Comparison of ENCODE assay signal across 19 cellular contexts in genomic region chr11:118000850-118001228, GRCh38. TPM values are rescaled to one million over a fixed set of nuclear protein-coding genes. Genes with fewer than 3 reads are reported as not detected.
A peak's percentile ranks its signal among the peaks of the same experiment; 100 is the strongest.
DNase-seq lines count a peak whose midpoint lies in the region; ATAC-seq and TF ChIP-seq lines count a peak whose summit lies in the region.
"Had no signal": no experiment of that assay in that cellular context is flagged by ENCODE, and none has a peak within 500 bp of the region (broad histone marks: within the 10 kb centered on the region; RNA-seq: fewer than 3 reads in every experiment).

No MANE protein-coding gene starts in this region.

- H3K4me1 ChIP-seq in tibial artery (no peaks in the 10 kb centered on the region), vagina (no peaks in the 10 kb centered on the region)

- peaks cover 0 to 3% (median 0%) of the 10 kb centered on the region in 3 donors for H3K9me3 ChIP-seq in tibial artery
- H3K9me3 ChIP-seq in vagina = no peaks in the 10 kb centered on the region
- H3K9me3 ChIP-seq: neutrophil had no signal

- no peak for TF ChIP-seq CTCF in tibial artery (IDR thresholded peaks at IDR 0.05)
- TF ChIP-seq CTCF in vagina (IDR thresholded peaks at IDR 0.05) = no peak

- POLR2A ChIA-PET in activated CD4-positive, alpha-beta memory T cell treated with anti-CD3 and anti-CD28 coated beads, Interleukin-2, amount 10 ng/mL, durations not matched to agents 7 days and 5 days (lab: Charles Lee) = interaction anchor here (0.8 to 31.5 kb wide), 10 partner anchors 3 to 172 kb away, joined by 3 to 1195 read pairs (median 306); partner anchors contain the start of gene IL10RA

- no peaks in the 10 kb centered on the region for H3K27me3 Mint-ChIP-seq in activated T-cell treated with anti-CD3 and anti-CD28 coated beads, Interleukin-2, amount 50 U/mL, for 24 hours
- H3K27me3 Mint-ChIP-seq in activated CD4-positive, alpha-beta memory T cell treated with anti-CD3 and anti-CD28 coated beads, Interleukin-2, amount 10 ng/mL, durations not matched to agents 7 days and 5 days = no peaks in the 10 kb centered on the region
- peaks cover 1 to 6% (median 5%) of the 10 kb centered on the region in 3 donors for H3K27me3 Mint-ChIP-seq in immature natural killer cell (ENCODE audit: low read depth in 3 of 3)
- H3K27me3 Mint-ChIP-seq in stimulated activated naive B cell treated with anti-CD40 and anti-IgM and Interleukin-4, amounts not matched to agents 10 μg/mL and 1 μg/mL and 100 μg/mL, for 72 hours = no peaks in the 10 kb centered on the region

- H3K4me1 Mint-ChIP-seq in activated T-cell treated with anti-CD3 and anti-CD28 coated beads, Interleukin-2, amount 50 U/mL, for 24 hours (ENCODE audit: low read depth) = peaks cover 99% of the 10 kb centered on the region
- peaks cover 100% of the 10 kb centered on the region for H3K4me1 Mint-ChIP-seq in activated CD4-positive, alpha-beta memory T cell treated with anti-CD3 and anti-CD28 coated beads, Interleukin-2, amount 10 ng/mL, durations not matched to agents 7 days and 5 days
- peaks cover 87 to 90% of the 10 kb centered on the region in 2 donors for H3K4me1 Mint-ChIP-seq in immature natural killer cell
- peaks cover 80 to 92% of the 10 kb centered on the region in 2 donors for H3K4me1 Mint-ChIP-seq in stimulated activated naive B cell treated with anti-CD40 and anti-IgM and Interleukin-4, amounts not matched to agents 10 μg/mL and 1 μg/mL and 100 μg/mL, for 72 hours

- no peaks in the 10 kb centered on the region for H3K27me3 ChIP-seq in tibial artery
- H3K27me3 ChIP-seq in vagina = no peaks in the 10 kb centered on the region
- H3K27me3 ChIP-seq: heart right ventricle, neutrophil, tibial nerve had no signal

- H3K36me3 ChIP-seq in tibial artery = peaks cover 0 to 28% (median 21%) of the 10 kb centered on the region in 3 donors
- H3K36me3 ChIP-seq in vagina = no peaks in the 10 kb centered on the region

- CTCF ChIA-PET in activated CD4-positive, alpha-beta memory T cell treated with anti-CD3 and anti-CD28 coated beads, Interleukin-2, amount 10 ng/mL, durations not matched to agents 7 days and 5 days (lab: Charles Lee) = interaction anchor here (1.5 to 15.4 kb wide), 6 partner anchors 13 to 52 kb away, joined by 3 to 192 read pairs (median 32); partner anchors contain the start of gene IL10RA

- H3K4me3 Mint-ChIP-seq in activated T-cell treated with anti-CD3 and anti-CD28 coated beads, Interleukin-2, amount 50 U/mL, for 24 hours = no peak overlapping the region
- H3K4me3 Mint-ChIP-seq in activated CD4-positive, alpha-beta memory T cell treated with anti-CD3 and anti-CD28 coated beads, Interleukin-2, amount 10 ng/mL, durations not matched to agents 7 days and 5 days = no peak overlapping the region
- H3K4me3 Mint-ChIP-seq in immature natural killer cell = peak overlapping the region in 1 of 5 donors; percentile 80
- no peak overlapping the region for H3K4me3 Mint-ChIP-seq in stimulated activated naive B cell treated with anti-CD40 and anti-IgM and Interleukin-4, amounts not matched to agents 10 μg/mL and 1 μg/mL and 100 μg/mL, for 72 hours
- H3K4me3 Mint-ChIP-seq: mesothelial cell of epicardium had no signal

- peaks cover 9% of the 10 kb centered on the region for H3K9me3 Mint-ChIP-seq in activated T-cell treated with anti-CD3 and anti-CD28 coated beads, Interleukin-2, amount 50 U/mL, for 24 hours
- peaks cover 8% of the 10 kb centered on the region for H3K9me3 Mint-ChIP-seq in activated CD4-positive, alpha-beta memory T cell treated with anti-CD3 and anti-CD28 coated beads, Interleukin-2, amount 10 ng/mL, durations not matched to agents 7 days and 5 days
- H3K9me3 Mint-ChIP-seq in immature natural killer cell = peaks cover 0 to 5% (median 0%) of the 10 kb centered on the region in 6 donors
- peaks cover 4 to 8% of the 10 kb centered on the region in 2 donors for H3K9me3 Mint-ChIP-seq in stimulated activated naive B cell treated with anti-CD40 and anti-IgM and Interleukin-4, amounts not matched to agents 10 μg/mL and 1 μg/mL and 100 μg/mL, for 72 hours

- peaks cover 72% of the 10 kb centered on the region for H3K36me3 Mint-ChIP-seq in activated T-cell treated with anti-CD3 and anti-CD28 coated beads, Interleukin-2, amount 50 U/mL, for 24 hours (ENCODE audit: low read depth)
- H3K36me3 Mint-ChIP-seq in activated CD4-positive, alpha-beta memory T cell treated with anti-CD3 and anti-CD28 coated beads, Interleukin-2, amount 10 ng/mL, durations not matched to agents 7 days and 5 days (ENCODE audit: low read depth) = peaks cover 76% of the 10 kb centered on the region
- H3K36me3 Mint-ChIP-seq in immature natural killer cell = peaks cover 34 to 47% (median 36%) of the 10 kb centered on the region in 3 donors
- H3K36me3 Mint-ChIP-seq in stimulated activated naive B cell treated with anti-CD40 and anti-IgM and Interleukin-4, amounts not matched to agents 10 μg/mL and 1 μg/mL and 100 μg/mL, for 72 hours = peaks cover 60 to 72% of the 10 kb centered on the region in 2 donors
- H3K36me3 Mint-ChIP-seq: mesothelial cell of epicardium had no signal

- TF ChIP-seq POLR2A in vagina (IDR thresholded peaks at IDR 0.05) = no peak

- no peak for ATAC-seq in stimulated activated naive B cell treated with anti-CD40 and anti-IgM and Interleukin-4, amounts not matched to agents 10 μg/mL and 1 μg/mL and 100 μg/mL, for 72 hours (replicated peaks)
- ATAC-seq: heart right ventricle, Panc1 had no signal

- intact Hi-C loops in tibial artery (cut with DNase I; ENCODE audit: low total_unique reads) = no loop called here
- intact Hi-C loops in vagina (cut with DNase I) = no loop called here

- DNase-seq in activated T-cell treated with anti-CD3 and anti-CD28 coated beads, Interleukin-2, amount 50 U/mL, for 24 hours = no peak
- DNase-seq in activated T-cell treated with anti-CD3 and anti-CD28 coated beads for 4 hours (no peak), immature natural killer cell (no peak), medulla oblongata (ENCODE audit: extremely low spot score) (no peak), tibial artery (no peak), vagina (ENCODE audit: extremely low spot score in 2 of 2) (no peak)
- DNase-seq in activated CD4-positive, alpha-beta memory T cell treated with anti-CD3 and anti-CD28 coated beads, Interleukin-2, amount 10 ng/mL, durations not matched to agents 7 days and 5 days = no peak
- DNase-seq in stimulated activated naive B cell treated with anti-CD40 and anti-IgM and Interleukin-4, amounts not matched to agents 10 μg/mL and 1 μg/mL and 100 μg/mL, for 72 hours = no peak
- DNase-seq: amygdala, DMS79, heart right ventricle, NCI-H1105 treated with DMSO at 0.1 percent for 48 hours, NCI-H82 had no signal

- H3K4me3 ChIP-seq in tibial artery (no peak overlapping the region), vagina (no peak overlapping the region)
- H3K4me3 ChIP-seq: heart right ventricle, tibial nerve had no signal

- H3K27ac Mint-ChIP-seq in activated T-cell treated with anti-CD3 and anti-CD28 coated beads, Interleukin-2, amount 50 U/mL, for 24 hours = peak overlapping the region; percentile 99
- peak overlapping the region; percentile 99 for H3K27ac Mint-ChIP-seq in activated CD4-positive, alpha-beta memory T cell treated with anti-CD3 and anti-CD28 coated beads, Interleukin-2, amount 10 ng/mL, durations not matched to agents 7 days and 5 days
- H3K27ac Mint-ChIP-seq in immature natural killer cell = peak overlapping the region; percentile 90 to 97 (median 92)
- peak overlapping the region; percentile 94 for H3K27ac Mint-ChIP-seq in stimulated activated naive B cell treated with anti-CD40 and anti-IgM and Interleukin-4, amounts not matched to agents 10 μg/mL and 1 μg/mL and 100 μg/mL, for 72 hours
- H3K27ac Mint-ChIP-seq: mesothelial cell of epicardium had no signal

- no peak overlapping the region for H3K27ac ChIP-seq in tibial artery
- H3K27ac ChIP-seq in vagina = no peak overlapping the region
- H3K27ac ChIP-seq: C4-2B had no signal

RNA-seq across cellular contexts. Expression of gene IL10RA, which starts 14.6 kb away (rescaled TPM):
- 100 to 1,000 TPM; 286 to 291 TPM for total RNA-seq in activated CD4-positive, alpha-beta memory T cell treated with anti-CD3 and anti-CD28 coated beads, Interleukin-2, amount 10 ng/mL, durations not matched to agents 7 days and 5 days
- polyA plus RNA-seq in immature natural killer cell = 100 to 1,000 TPM; 215 to 460 (median 264) TPM
- total RNA-seq in vagina = 29.0 TPM
- total RNA-seq: HT-29 had no signal
